Comparison of ENCODE assay signal across 34 cellular contexts in genomic region chr6:19470333-19470732, GRCh38.
"Had no signal": no experiment of that assay in that cellular context is flagged by ENCODE, and none has a peak within 500 bp of the region (broad histone marks: within the 10 kb centered on the region; RNA-seq: fewer than 3 reads in every experiment).

No MANE protein-coding gene starts in this region.

- DNase-seq: activated CD4-positive, alpha-beta memory T cell treated with anti-CD3 and anti-CD28 coated beads, Interleukin-2, amount 10 ng/mL, durations not matched to agents 7 days and 5 days; activated CD4-positive, alpha-beta T cell treated with anti-CD3 and anti-CD28 coated beads for 1 hour; activated CD4-positive, alpha-beta T cell treated with anti-CD3 and anti-CD28 coated beads for 48 hours; activated CD4-positive, CD25-positive, alpha-beta regulatory T cell; activated CD8-positive, alpha-beta memory T cell treated with anti-CD3 and anti-CD28 coated beads for 24 hours; activated CD8-positive, alpha-beta memory T cell treated with anti-CD3 and anti-CD28 coated beads, Interleukin-2, amount 10 ng/mL, durations not matched to agents 7 days and 5 days; activated CD8-positive, alpha-beta memory T cell treated with anti-CD3 and anti-CD28 coated beads, Interleukin-2, amount 50 U/mL, for 48 hours; activated effector memory CD4-positive, alpha-beta T cell treated with Interleukin-2 at 50 U/mL for 16 hours; activated naive CD4-positive, alpha-beta T cell treated with anti-CD3 and anti-CD28 coated beads, Interleukin-2, amount 10 ng/mL, durations not matched to agents 7 days and 5 days; activated naive CD8-positive, alpha-beta T cell treated with anti-CD3 and anti-CD28 coated beads, Interleukin-2, amount 50 U/mL, for 24 hours; activated T-cell treated with anti-CD3 and anti-CD28 coated beads, Interleukin-2, amount 50 U/mL, for 48 hours; anterior cingulate cortex; central memory CD4-positive, alpha-beta T cell; Kasumi-1; MG63; MV-4-11; NCI-H1092; NCI-H1436 treated with DMSO at 0.1 percent for 48 hours; NCI-H1694 treated with DMSO at 0.1 percent for 48 hours; NCI-H2029; NCI-H510A; NCI-H526; NCI-H748 treated with DMSO at 0.1 percent for 48 hours; NK-92 treated with Interleukin-12 subunit alpha and Interleukin-12 subunit beta, amount 100 ng/mL, for 24 hours; PC-9; SIG-M5; SW 1271; T-helper 1 cell; T-helper 2 cell; T-helper 9 cell; WERI-Rb-1 had no signal

- H3K9me3 ChIP-seq: MG63 had no signal

- H3K36me3 ChIP-seq: MG63, WERI-Rb-1 had no signal

- ATAC-seq: activated CD8-positive, alpha-beta memory T cell treated with anti-CD3 and anti-CD28 coated beads, Interleukin-2, amount 10 ng/mL, durations not matched to agents 7 days and 5 days; activated naive CD8-positive, alpha-beta T cell treated with anti-CD3 and anti-CD28 coated beads, Interleukin-2, amount 50 U/mL, for 24 hours; Right ventricle myocardium inferior had no signal

- H3K27me3 ChIP-seq: MG63 had no signal

- H3K27ac ChIP-seq: PC-9, RWPE1, WERI-Rb-1 had no signal

- FAIRE-seq: RCC 7860 had no signal

- H2AFZ ChIP-seq: PC-9 had no signal

- H3K4me2 ChIP-seq: PC-9 had no signal

- H3K4me3 ChIP-seq: MG63, PC-9 had no signal
